ENCODE assay signal across 1 cellular context in genomic region chr19:53308339-53308811, GRCh38.
TF ChIP-seq lines count a peak whose summit lies in the region.

No MANE protein-coding gene starts in this region.

TF ChIP-seq in H1, 55 proteins besides CTCF, POLR2A, EP300 and RAD21:
- TF ChIP-seq NANOG (IDR thresholded peaks at IDR 0.05; ENCODE audit: insufficient read depth, low read depth, low read length, poor library complexity, severe bottlenecking) = no peak
- TF ChIP-seq POU5F1 (IDR thresholded peaks at IDR 0.05; ENCODE audit: low read depth, low read length) = no peak
- peak; percentile 59; the same call in 1 of the 2 replicates for TF ChIP-seq KDM1A (IDR thresholded peaks at IDR 0.05; ENCODE audit: borderline replicate concordance, low read length)
- no peak; the same call in 1 of the 2 replicates for TF ChIP-seq CREB1 (IDR thresholded peaks at IDR 0.05)
- TF ChIP-seq EGR1 (IDR thresholded peaks at IDR 0.05; ENCODE audit: borderline replicate concordance, low read depth, low read length) = no peak
- peak; percentile 45; the same call in 1 of the 2 replicates for TF ChIP-seq SP1 (IDR thresholded peaks at IDR 0.05; ENCODE audit: low read depth, low read length)
- TF ChIP-seq GABPA (IDR thresholded peaks at IDR 0.05; ENCODE audit: borderline replicate concordance, insufficient read depth, low read length) = peak; percentile 69; the same call in 1 of the 2 replicates
- 0 out of 2 replicates have a peak, but pooled peaks have one; percentile 33 for TF ChIP-seq CEBPB (IDR thresholded peaks at IDR 0.05; ENCODE audit: low read depth, low read length)
- peak; percentile 52; the same call in 1 of the 2 replicates for TF ChIP-seq TBP (IDR thresholded peaks at IDR 0.05; ENCODE audit: low read depth, low read length)
- TF ChIP-seq KDM4A (IDR thresholded peaks at IDR 0.05; ENCODE audit: low read depth, low read length, severe bottlenecking) = peak; percentile 69
- peak; percentile 52 for TF ChIP-seq CHD2 (IDR thresholded peaks at IDR 0.05; ENCODE audit: low read length)
- TF ChIP-seq, protein P1, sequence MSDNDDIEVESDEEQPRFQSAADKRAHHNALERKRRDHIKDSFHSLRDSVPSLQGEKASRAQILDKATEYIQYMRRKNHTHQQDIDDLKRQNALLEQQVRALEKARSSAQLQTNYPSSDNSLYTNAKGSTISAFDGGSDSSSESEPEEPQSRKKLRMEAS (IDR thresholded peaks at IDR 0.05) = peak; percentile 77
- TF ChIP-seq CBX5 (IDR thresholded peaks at IDR 0.05; ENCODE audit: low read depth, low read length) = no peak
- peak; percentile 91 for TF ChIP-seq BACH1 (IDR thresholded peaks at IDR 0.05; ENCODE audit: low read length)
- TF ChIP-seq PHF8 (conservative IDR thresholded peaks at IDR 0.05; ENCODE audit: low read depth, low read length) = no peak
- TF ChIP-seq, protein P2, sequence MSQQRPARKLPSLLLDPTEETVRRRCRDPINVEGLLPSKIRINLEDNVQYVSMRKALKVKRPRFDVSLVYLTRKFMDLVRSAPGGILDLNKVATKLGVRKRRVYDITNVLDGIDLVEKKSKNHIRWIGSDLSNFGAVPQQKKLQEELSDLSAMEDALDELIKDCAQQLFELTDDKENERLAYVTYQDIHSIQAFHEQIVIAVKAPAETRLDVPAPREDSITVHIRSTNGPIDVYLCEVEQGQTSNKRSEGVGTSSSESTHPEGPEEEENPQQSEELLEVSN (IDR thresholded peaks at IDR 0.05) = peak; percentile 63; the same call in 1 of the 2 replicates
- TF ChIP-seq SIX5 (IDR thresholded peaks at IDR 0.05; ENCODE audit: low read depth, low read length) = no peak
- peak; percentile 82 to 85 for TF ChIP-seq HDAC2 (IDR thresholded peaks at IDR 0.05; ENCODE audit: borderline replicate concordance in 1 of 2, low read depth in 2 of 2, low read length in 2 of 2)
